In genomic region chr19:35533822-35534521, GRCh38 we compare ENCODE assay signal across 8 cellular contexts. TPM values are rescaled to one million over a fixed set of nuclear protein-coding genes. Genes with fewer than 3 reads are reported as not detected.
A peak's percentile ranks its signal among the peaks of the same experiment; 100 is the strongest.
DNase-seq lines count a peak whose midpoint lies in the region; ATAC-seq, FAIRE-seq and TF ChIP-seq lines count a peak whose summit lies in the region.

No MANE protein-coding gene starts in this region.

- H3K27ac Mint-ChIP-seq in activated naive CD8-positive, alpha-beta T cell treated with anti-CD3 and anti-CD28 coated beads, Interleukin-2, amount 10 ng/mL, durations not matched to agents 7 days and 5 days: peak overlapping the region; percentile 83

- H3F3A ChIP-seq in PC-3 (ENCODE audit: low read length, unreplicated experiment): no peaks in the 10 kb centered on the region

- H3K9me3 Mint-ChIP-seq in activated naive CD8-positive, alpha-beta T cell treated with anti-CD3 and anti-CD28 coated beads, Interleukin-2, amount 10 ng/mL, durations not matched to agents 7 days and 5 days: no peaks in the 10 kb centered on the region

- no peak overlapping the region for H3K4me2 ChIP-seq in PC-3 (ENCODE audit: low read length)

- H2AFZ ChIP-seq in PC-3 (ENCODE audit: low read length): no peak overlapping the region

- no peak overlapping the region for H3K4me3 ChIP-seq in PC-3 (ENCODE audit: low read length)

- H4K20me1 ChIP-seq in PC-3 (ENCODE audit: low read length): no peaks in the 10 kb centered on the region

- H3K9me3 ChIP-seq in PC-3 (ENCODE audit: low read length): no peaks in the 10 kb centered on the region

- H3K27ac ChIP-seq in PC-3 (ENCODE audit: low read length): no peak overlapping the region

- no peak overlapping the region for H3K9ac ChIP-seq in PC-3 (ENCODE audit: low read length)

- no peaks in the 10 kb centered on the region for H3K9me2 ChIP-seq in PC-3 (replicated peaks; ENCODE audit: low read length)

- intact Hi-C loops in PC-3 (cut with micrococcal nuclease): no loop called here

- CTCF ChIA-PET in PC-3 (lab: Charles Lee): no interaction called here

- H3K4me3 Mint-ChIP-seq in activated naive CD8-positive, alpha-beta T cell treated with anti-CD3 and anti-CD28 coated beads, Interleukin-2, amount 10 ng/mL, durations not matched to agents 7 days and 5 days: peak overlapping the region; percentile 79

- H3K36me3 Mint-ChIP-seq in activated naive CD8-positive, alpha-beta T cell treated with anti-CD3 and anti-CD28 coated beads, Interleukin-2, amount 10 ng/mL, durations not matched to agents 7 days and 5 days: no peaks in the 10 kb centered on the region

- peaks cover 17% of the 10 kb centered on the region for H3K4me1 Mint-ChIP-seq in activated naive CD8-positive, alpha-beta T cell treated with anti-CD3 and anti-CD28 coated beads, Interleukin-2, amount 10 ng/mL, durations not matched to agents 7 days and 5 days

- peak; percentile 94 for ATAC-seq in activated naive CD8-positive, alpha-beta T cell treated with anti-CD3 and anti-CD28 coated beads, Interleukin-2, amount 10 ng/mL, durations not matched to agents 7 days and 5 days (ENCODE audit: low read depth)
- no peak for ATAC-seq in PC-3
- no peak for ATAC-seq in HG03565 (IDR thresholded peaks at IDR 0.05; ENCODE audit: unreplicated experiment)
- ATAC-seq in GM18519 (IDR thresholded peaks at IDR 0.05; ENCODE audit: low FRiP score, unreplicated experiment): no peak

- DNase-seq in COLO668 (lab: John Stamatoyannopoulos, UW; ENCODE audit: unreplicated experiment): peak; percentile 25
- DNase-seq in MV-4-11 (lab: John Stamatoyannopoulos, UW): peak; percentile 77
- DNase-seq in activated naive CD8-positive, alpha-beta T cell treated with anti-CD3 and anti-CD28 coated beads, Interleukin-2, amount 10 ng/mL, durations not matched to agents 7 days and 5 days: peak; percentile 77
- peak; percentile 22 for DNase-seq in mucosa of gallbladder (ENCODE audit: low spot score)
- no peak for DNase-seq in HTR-8/SVneo (ENCODE audit: insufficient read length, low spot score)
- no peak for DNase-seq in PC-3

- H3K36me3 ChIP-seq in PC-3 (ENCODE audit: low read depth, low read length): no peaks in the 10 kb centered on the region

- POLR2A ChIA-PET in activated naive CD8-positive, alpha-beta T cell treated with anti-CD3 and anti-CD28 coated beads, Interleukin-2, amount 10 ng/mL, durations not matched to agents 7 days and 5 days (lab: Charles Lee): interaction anchor here (0.5 to 1.4 kb wide), 4 partner anchors 24 to 110 kb away, joined by 3 to 5 read pairs (median 4); partner anchors contain the start of gene HAUS5
- POLR2A ChIA-PET in PC-3 (lab: Charles Lee; ENCODE audit: unreplicated experiment): interaction anchor here (0.5 kb wide), 1 partner anchor 8 kb away, joined by 3 read pairs; no protein-coding TSS in a partner anchor

- peaks cover 3% of the 10 kb centered on the region; the same call in 1 of the 2 replicates for H3K4me1 ChIP-seq in PC-3 (ENCODE audit: insufficient read depth, low read length)

- peaks cover 24% of the 10 kb centered on the region for H3K27me3 Mint-ChIP-seq in activated naive CD8-positive, alpha-beta T cell treated with anti-CD3 and anti-CD28 coated beads, Interleukin-2, amount 10 ng/mL, durations not matched to agents 7 days and 5 days

- no peak for TF ChIP-seq CTCF in PC-3 (conservative IDR thresholded peaks at IDR 0.05; ENCODE audit: low read depth, low read length)

- BruUV-seq in PC-3 (replicated peaks; lab: Mats Ljungman, UMichigan): no TSS peak

- FAIRE-seq in HTR-8/SVneo (lab: Jason Lieb, UNC): no peak

- H3K27me3 ChIP-seq in PC-3 (ENCODE audit: low read length): no peaks in the 10 kb centered on the region

- H3K79me2 ChIP-seq in PC-3 (ENCODE audit: low read length): no peaks in the 10 kb centered on the region

RNA-seq across cellular contexts. Expression of gene GAPDHS, which starts 0.7 kb away (rescaled TPM):
- total RNA-seq in activated naive CD8-positive, alpha-beta T cell treated with anti-CD3 and anti-CD28 coated beads, Interleukin-2, amount 10 ng/mL, durations not matched to agents 7 days and 5 days: not detected
- not detected for total RNA-seq in mucosa of gallbladder
- not detected in 2 replicates for total RNA-seq in PC-3 (2014; rRNA removed)

RNA-seq across cellular contexts. Expression of gene SBSN, which starts 5.9 kb away (rescaled TPM):
- total RNA-seq in activated naive CD8-positive, alpha-beta T cell treated with anti-CD3 and anti-CD28 coated beads, Interleukin-2, amount 10 ng/mL, durations not matched to agents 7 days and 5 days: not detected
- total RNA-seq in mucosa of gallbladder (not detected), PC-3 (2014; rRNA removed) (0.26 and 2.1 TPM in 2 replicates)

RNA-seq across cellular contexts. Expression of gene TMEM147, which starts 11.5 kb away (rescaled TPM):
- 10 to 100 TPM; 37.2 to 38.2 TPM for total RNA-seq in activated naive CD8-positive, alpha-beta T cell treated with anti-CD3 and anti-CD28 coated beads, Interleukin-2, amount 10 ng/mL, durations not matched to agents 7 days and 5 days
- total RNA-seq in mucosa of gallbladder (87.6 TPM), PC-3 (2014; rRNA removed) (191 and 206 TPM in 2 replicates)

RNA-seq across cellular contexts. Expression of gene DMKN, which starts 20.5 kb away (rescaled TPM):
- 1 to 10 TPM; 2.5 to 3.5 TPM for total RNA-seq in activated naive CD8-positive, alpha-beta T cell treated with anti-CD3 and anti-CD28 coated beads, Interleukin-2, amount 10 ng/mL, durations not matched to agents 7 days and 5 days
- total RNA-seq in mucosa of gallbladder (1.8 TPM), PC-3 (2014; rRNA removed) (128 and 144 TPM in 2 replicates)

RNA-seq across cellular contexts. Expression of gene ATP4A, which starts 29.5 kb away (rescaled TPM):
- not detected for total RNA-seq in activated naive CD8-positive, alpha-beta T cell treated with anti-CD3 and anti-CD28 coated beads, Interleukin-2, amount 10 ng/mL, durations not matched to agents 7 days and 5 days
- not detected for total RNA-seq in mucosa of gallbladder
- total RNA-seq in PC-3 (2014; rRNA removed): not detected in 2 replicates

Comparison
In these comparisons a context has a peak if more than half of its experiments do, and no peak if none do; other contexts are left out.
1. DNase-seq: peak in COLO668 (single experiment), MV-4-11 (single experiment), activated naive CD8-positive, alpha-beta T cell treated with anti-CD3 and anti-CD28 coated beads, Interleukin-2, amount 10 ng/mL, durations not matched to agents 7 days and 5 days (single experiment) and mucosa of gallbladder (single experiment); none in HTR-8/SVneo (single experiment) and PC-3 (single experiment).